7 cellular contexts compared by ENCODE assay signal in the genomic region with DNA sequence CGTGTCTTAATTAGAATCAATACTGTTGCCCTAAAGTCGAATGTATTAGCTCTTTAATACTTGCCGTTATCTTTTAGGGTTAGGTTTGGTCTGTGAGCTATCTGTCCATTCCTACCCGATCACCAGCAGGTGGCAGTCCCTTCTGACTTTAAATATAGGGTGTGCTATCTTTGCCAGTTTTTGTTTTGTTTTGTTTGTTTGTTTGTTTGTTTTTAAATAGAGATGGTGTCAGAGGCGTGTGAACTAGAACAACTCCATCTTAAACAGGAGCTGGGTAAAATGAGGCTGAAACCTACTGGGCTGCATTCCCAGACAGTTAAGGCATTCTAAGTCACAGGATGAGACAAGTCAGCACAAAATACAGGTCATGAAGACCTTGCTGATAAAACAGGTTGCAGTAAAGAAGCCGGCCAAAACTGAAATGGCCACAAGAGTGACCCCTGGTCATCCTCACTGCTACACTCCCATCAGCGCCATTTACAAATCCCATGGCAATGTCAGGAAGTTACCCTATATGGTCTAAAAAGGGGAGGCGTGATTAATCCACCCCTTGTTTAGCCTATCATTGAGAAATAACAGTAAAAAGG. TPM values are rescaled to one million over a fixed set of nuclear protein-coding genes. Genes with fewer than 3 reads are reported as not detected.
DNase-seq lines count a peak whose midpoint lies in the region; ATAC-seq and TF ChIP-seq lines count a peak whose summit lies in the region.

No MANE protein-coding gene starts in this region.

- no peaks in the 10 kb centered on the region for H3K27me3 ChIP-seq in Peyer's patch
- no peaks in the 10 kb centered on the region for H3K27me3 ChIP-seq in ovary

- ATAC-seq in GM19397 (IDR thresholded peaks at IDR 0.05; ENCODE audit: unreplicated experiment), result no peak

- intact Hi-C loops in ovary (cut with DNase I), result loop anchor here in 1 of 4 donors (10.0 kb wide), 1 partner anchor 219 kb away; no protein-coding TSS in a partner anchor

- peaks cover 0 to 15% (median 11%) of the 10 kb centered on the region in 4 donors for H3K4me1 ChIP-seq in Peyer's patch
- H3K4me1 ChIP-seq in ovary (ENCODE audit: insufficient read depth), result peaks cover 8% of the 10 kb centered on the region

- H3K4me3 ChIP-seq in Peyer's patch (peak overlapping the region; percentile 81 to 97 (median 88)), ovary (peak overlapping the region; percentile 89)

- H3K9me3 Mint-ChIP-seq in activated naive CD4-positive, alpha-beta T cell treated with anti-CD3 and anti-CD28 coated beads, Interleukin-2, amount 50 U/mL, for 24 hours, result peaks cover 4% of the 10 kb centered on the region

- no peaks in the 10 kb centered on the region for H3K27me3 Mint-ChIP-seq in activated naive CD4-positive, alpha-beta T cell treated with anti-CD3 and anti-CD28 coated beads, Interleukin-2, amount 50 U/mL, for 24 hours

- H3K27ac Mint-ChIP-seq in activated naive CD4-positive, alpha-beta T cell treated with anti-CD3 and anti-CD28 coated beads, Interleukin-2, amount 50 U/mL, for 24 hours, result peak overlapping the region; percentile 87

- TF ChIP-seq EP300 in ovary (IDR thresholded peaks at IDR 0.05), result no peak

- H3K36me3 Mint-ChIP-seq in activated naive CD4-positive, alpha-beta T cell treated with anti-CD3 and anti-CD28 coated beads, Interleukin-2, amount 50 U/mL, for 24 hours, result peaks cover 5% of the 10 kb centered on the region

- H3K4me1 Mint-ChIP-seq in activated naive CD4-positive, alpha-beta T cell treated with anti-CD3 and anti-CD28 coated beads, Interleukin-2, amount 50 U/mL, for 24 hours, result peaks cover 53% of the 10 kb centered on the region

- H3K9me3 ChIP-seq in Peyer's patch (no peaks in the 10 kb centered on the region), ovary (no peaks in the 10 kb centered on the region)

- peak overlapping the region; percentile 87 for H3K4me3 Mint-ChIP-seq in activated naive CD4-positive, alpha-beta T cell treated with anti-CD3 and anti-CD28 coated beads, Interleukin-2, amount 50 U/mL, for 24 hours

- H3K36me3 ChIP-seq in Peyer's patch (no peaks in the 10 kb centered on the region), ovary (no peaks in the 10 kb centered on the region)

- TF ChIP-seq POLR2A in Peyer's patch (IDR thresholded peaks at IDR 0.05), result no peak
- no peak for TF ChIP-seq POLR2A in ovary (IDR thresholded peaks at IDR 0.05)

- DNase-seq in GM10266 (ENCODE audit: extremely low spot score) (peak; percentile 79), HS-5 (ENCODE audit: low read depth) (peak; percentile 50), Peyer's patch (peak in 2 of 3 donors; percentile 68 to 72), glomerular visceral epithelial cell (ENCODE audit: extremely low spot score) (peak; percentile 33), ovary (peak in 3 of 5 donors; percentile 16 to 34 (median 33))

- WGBS in ovary, 3 donors, result 7 to 12% (median 8%) methylated on average over 8 of the region's 8 CpGs

- H3K27ac ChIP-seq in Peyer's patch (peak overlapping the region; percentile 94 to 100 (median 96)), ovary (no peak overlapping the region)

- TF ChIP-seq CTCF in GM10266 (IDR thresholded peaks at IDR 0.05; ENCODE audit: control insufficient read depth, insufficient read depth, low read depth, missing control alignments), result peak; percentile 80
- TF ChIP-seq CTCF in Peyer's patch (IDR thresholded peaks at IDR 0.05), result peak; percentile 48 to 88 (median 81)
- peak in 2 of 3 donors; percentile 32 to 48 for TF ChIP-seq CTCF in ovary (IDR thresholded peaks at IDR 0.05)

RNA-seq across cellular contexts. Expression of a gene that starts 1.5 kb away (rescaled TPM):
- total RNA-seq in Peyer's patch (10 to 100 TPM; 14.5 to 44.6 (median 18.5) TPM), ovary (10 to 100 TPM; 22.3 to 55.6 (median 44.4) TPM)
- 10 to 100 TPM; 17.9 to 25.8 TPM for polyA plus RNA-seq in ovary

Comparison
In these comparisons a context has a peak if more than half of its experiments do, and no peak if none do; other contexts are left out.
1. H3K27ac ChIP-seq: peak in Peyer's patch (4 of 4); none in ovary (0 of 2).
2. Peak in every context shown above with its lines, with median percentiles within 50 percentile points of each other: DNase-seq and CTCF ChIP-seq.